Comparison of ENCODE assay signal across 11 cellular contexts in the genomic region with DNA sequence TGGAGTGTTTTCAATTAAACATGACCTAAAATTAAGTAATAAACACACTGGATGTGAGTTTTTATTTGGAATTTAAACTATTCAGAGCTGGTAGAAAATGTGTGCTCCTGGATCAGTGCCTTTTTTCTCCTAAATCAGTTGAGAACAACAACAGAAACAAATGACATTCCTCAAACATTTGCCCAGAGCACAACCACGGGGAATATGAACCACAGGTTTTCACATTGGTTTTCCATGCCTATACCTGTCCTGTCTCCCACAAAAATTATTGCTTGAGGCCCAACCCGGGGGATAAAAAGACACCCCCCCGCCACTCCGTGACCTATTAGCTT. TPM values are rescaled to one million over a fixed set of nuclear protein-coding genes. Genes with fewer than 3 reads are reported as not detected.
DNase-seq lines count a peak whose midpoint lies in the region; ATAC-seq and TF ChIP-seq lines count a peak whose summit lies in the region.
"Had no signal": no experiment of that assay in that cellular context is flagged by ENCODE, and none has a peak within 500 bp of the region (broad histone marks: within the 10 kb centered on the region; RNA-seq: fewer than 3 reads in every experiment).

No MANE protein-coding gene starts in this region.

- H3K36me3 ChIP-seq in SJCRH30 (peaks cover 10% of the 10 kb centered on the region), rectal smooth muscle tissue (ENCODE audit: control insufficient read depth, insufficient read depth, low read length) (no peaks in the 10 kb centered on the region), Karpas-422 (ENCODE audit: insufficient read depth, low read length) (peaks cover 29% of the 10 kb centered on the region; the same call in 1 of the 2 replicates)
- H3K36me3 ChIP-seq: thoracic aorta had no signal

- no peak for TF ChIP-seq POLR2A in GM18505 (IDR thresholded peaks at IDR 0.05; ENCODE audit: borderline replicate concordance, extremely low read depth, insufficient read depth, insufficient read length)

- H3K9ac ChIP-seq in rectal smooth muscle tissue (ENCODE audit: low read length), result no peak overlapping the region
- H3K9ac ChIP-seq in Karpas-422 (ENCODE audit: low read length), result no peak overlapping the region

- TF ChIP-seq CTCF in fibroblast of the aortic adventitia (IDR thresholded peaks at IDR 0.05; ENCODE audit: insufficient read depth, low read length), result no peak

- H3K9me3 ChIP-seq in SJCRH30 (replicated peaks), result no peaks in the 10 kb centered on the region
- no peaks in the 10 kb centered on the region for H3K9me3 ChIP-seq in Karpas-422 (ENCODE audit: low read length)
- H3K9me3 ChIP-seq: SJSA1, thoracic aorta had no signal

- peaks cover 10% of the 10 kb centered on the region for H3K4me1 ChIP-seq in SJCRH30
- peaks cover 32% of the 10 kb centered on the region for H3K4me1 ChIP-seq in rectal smooth muscle tissue (ENCODE audit: control insufficient read depth, insufficient read depth, low read length)
- no peaks in the 10 kb centered on the region; the same call in 1 of the 2 replicates for H3K4me1 ChIP-seq in Karpas-422 (ENCODE audit: low read length)

- H3K4me2 ChIP-seq in Karpas-422 (ENCODE audit: low read depth, low read length, poor library complexity, severe bottlenecking), result no peak overlapping the region

- H4K20me1 ChIP-seq in Karpas-422 (ENCODE audit: insufficient read depth, low read depth, low read length), result no peaks in the 10 kb centered on the region

- DNase-seq in GM04503 (ENCODE audit: low read depth) (peak; percentile 65), SJCRH30 (no peak), fibroblast of the aortic adventitia (ENCODE audit: low read depth) (peak; percentile 49), COR-L47 (lab: John Stamatoyannopoulos, UW) (no peak), Karpas-422 (no peak)
- DNase-seq: NK-92 treated with Interleukin-12 subunit alpha and Interleukin-12 subunit beta, amount 100 ng/mL, for 24 hours had no signal

- no peaks in the 10 kb centered on the region for H3K9me2 ChIP-seq in Karpas-422 (replicated peaks; ENCODE audit: insufficient read depth, low read length)

- H3K4me3 ChIP-seq in SJCRH30 (no peak overlapping the region), fibroblast of the aortic adventitia (ENCODE audit: low read depth, low read length) (no peak overlapping the region), rectal smooth muscle tissue (ENCODE audit: low read length) (peak overlapping the region; percentile 57), Karpas-422 (ENCODE audit: low read length) (no peak overlapping the region)
- H3K4me3 ChIP-seq: SJSA1, thoracic aorta had no signal

- H3K27me3 ChIP-seq in SJCRH30 (no peaks in the 10 kb centered on the region), rectal smooth muscle tissue (ENCODE audit: control insufficient read depth, insufficient read depth, low read length) (no peaks in the 10 kb centered on the region), Karpas-422 (ENCODE audit: low read length) (no peaks in the 10 kb centered on the region)
- H3K27me3 ChIP-seq: SJSA1 had no signal

- no peak overlapping the region for H2AFZ ChIP-seq in Karpas-422 (ENCODE audit: low read length)

- H3K79me2 ChIP-seq in Karpas-422 (ENCODE audit: low read length), result peaks cover 6% of the 10 kb centered on the region

- peak overlapping the region; percentile 3; the same call in 1 of the 2 replicates for H3K27ac ChIP-seq in SJCRH30
- H3K27ac ChIP-seq in rectal smooth muscle tissue (ENCODE audit: low read depth, low read length), result peak overlapping the region; percentile 82
- H3K27ac ChIP-seq in Karpas-422 (ENCODE audit: low read length), result no peak overlapping the region
- H3K27ac ChIP-seq: thoracic aorta had no signal

- ATAC-seq in GM18505 (IDR thresholded peaks at IDR 0.05; ENCODE audit: unreplicated experiment), result no peak
- ATAC-seq in HG02973 (IDR thresholded peaks at IDR 0.05; ENCODE audit: unreplicated experiment), result no peak

RNA-seq across cellular contexts. Expression of gene HSBP1, which starts 6.8 kb away (rescaled TPM):
- 198 and 204 TPM in 2 replicates for total RNA-seq in SJCRH30 (2014; rRNA removed; shearing (Covaris generic))
- 19.0 and 77.8 TPM in 2 replicates for total RNA-seq in fibroblast of the aortic adventitia (ENCODE audit: low replicate concordance)
- total RNA-seq in Karpas-422 (2014; rRNA removed; shearing (Covaris generic); ENCODE audit: low replicate concordance), result 74.8 and 126 TPM in 2 replicates

Comparison
In these comparisons a context has a peak if more than half of its experiments do, and no peak if none do; other contexts are left out.
1. DNase-seq: peak in GM04503 (single experiment) and fibroblast of the aortic adventitia (single experiment); none in SJCRH30 (0 of 2), COR-L47 (single experiment) and Karpas-422 (single experiment).